12 cellular contexts compared by ENCODE assay signal in genomic region chr2:232522855-232523681, GRCh38. TPM values are rescaled to one million over a fixed set of nuclear protein-coding genes. Genes with fewer than 3 reads are reported as not detected.
DNase-seq lines count a peak whose midpoint lies in the region; ATAC-seq and TF ChIP-seq lines count a peak whose summit lies in the region.
"Had no signal": no experiment of that assay in that cellular context is flagged by ENCODE, and none has a peak within 500 bp of the region (broad histone marks: within the 10 kb centered on the region; RNA-seq: fewer than 3 reads in every experiment).

No MANE protein-coding gene starts in this region.

- DNase-seq in breast epithelium (ENCODE audit: low spot score in 2 of 2), result no peak
- DNase-seq in MCF 10A (ENCODE audit: unreplicated experiment), result no peak
- no peak for DNase-seq in PC-3
- DNase-seq in hepatocyte (ENCODE audit: low spot score), result no peak
- no peak for DNase-seq in smooth muscle cell (lab: John Stamatoyannopoulos, UW; ENCODE audit: unreplicated experiment)
- DNase-seq in HK-2 (ENCODE audit: unreplicated experiment), result no peak
- DNase-seq in NCI-H1105 treated with DMSO at 0.1 percent for 48 hours (lab: John Stamatoyannopoulos, UW), result no peak
- DNase-seq: GF-D8, NCI-H2227 treated with DMSO at 0.1 percent for 48 hours had no signal

- ATAC-seq in PC-3 (peak; percentile 7; the same call in 1 of the 2 replicates), HG03432 (IDR thresholded peaks at IDR 0.05; ENCODE audit: unreplicated experiment) (no peak)

- H3K9me3 Mint-ChIP-seq in MCF 10A (ENCODE audit: unreplicated experiment), result no peaks in the 10 kb centered on the region

- POLR2A ChIA-PET in MCF 10A (lab: Yijun Ruan, JAX), result no interaction called here
- POLR2A ChIA-PET in PC-3 (lab: Charles Lee; ENCODE audit: unreplicated experiment), result no interaction called here

- no peaks in the 10 kb centered on the region for H3K4me1 Mint-ChIP-seq in MCF 10A (ENCODE audit: insufficient read depth, unreplicated experiment)

- H3F3A ChIP-seq in PC-3 (ENCODE audit: low read length, unreplicated experiment) (no peaks in the 10 kb centered on the region), smooth muscle cell (ENCODE audit: low read depth) (no peaks in the 10 kb centered on the region)

- 53% methylated on average over 33 of the region's 42 CpGs for WGBS in hepatocyte (ENCODE audit: low lambda C conversion rate, missing lambda C conversion rate)
- 54% methylated on average over 40 of the region's 42 CpGs for WGBS in smooth muscle cell (ENCODE audit: low lambda C conversion rate)

- H4K20me1 ChIP-seq in PC-3 (ENCODE audit: low read length) (no peaks in the 10 kb centered on the region), hepatocyte (ENCODE audit: insufficient read depth, poor library complexity, severe bottlenecking) (no peaks in the 10 kb centered on the region), smooth muscle cell (ENCODE audit: low read depth) (no peaks in the 10 kb centered on the region)

- H3K36me3 ChIP-seq in breast epithelium (no peaks in the 10 kb centered on the region), PC-3 (ENCODE audit: low read depth, low read length) (no peaks in the 10 kb centered on the region), hepatocyte (replicated peaks; ENCODE audit: insufficient read depth, low read depth) (no peaks in the 10 kb centered on the region), smooth muscle cell (ENCODE audit: low read depth) (no peaks in the 10 kb centered on the region)

- peak overlapping the region in 2 of 3 donors; percentile 42 to 61 for H3K4me3 ChIP-seq in breast epithelium
- no peak overlapping the region; the same call in 1 of the 2 replicates for H3K4me3 ChIP-seq in PC-3 (ENCODE audit: low read length)
- no peak overlapping the region for H3K4me3 ChIP-seq in hepatocyte
- H3K4me3 ChIP-seq in smooth muscle cell, result peak overlapping the region; percentile 46

- H3K36me3 Mint-ChIP-seq in MCF 10A (ENCODE audit: insufficient read depth, unreplicated experiment), result no peaks in the 10 kb centered on the region

- intact Hi-C loops in breast epithelium (cut with DNase I; ENCODE audit: low total_unique reads), result no loop called here
- intact Hi-C loops in MCF 10A (cut with micrococcal nuclease), result loop anchor here (1.0 kb wide), 1 partner anchor 79 kb away; no protein-coding TSS in a partner anchor
- intact Hi-C loops in PC-3 (cut with micrococcal nuclease), result no loop called here

- H2AFZ ChIP-seq in PC-3 (ENCODE audit: low read length), result no peak overlapping the region
- no peak overlapping the region for H2AFZ ChIP-seq in hepatocyte
- no peak overlapping the region for H2AFZ ChIP-seq in smooth muscle cell (ENCODE audit: low read depth)

- H3K27ac Mint-ChIP-seq in MCF 10A (ENCODE audit: low read depth, unreplicated experiment), result no peak overlapping the region

- H3K9ac ChIP-seq in PC-3 (ENCODE audit: low read length), result no peak overlapping the region
- no peak overlapping the region for H3K9ac ChIP-seq in smooth muscle cell (ENCODE audit: low read depth)

- peaks cover 11% of the 10 kb centered on the region for H3K27me3 Mint-ChIP-seq in MCF 10A (ENCODE audit: insufficient read depth, unreplicated experiment)

- TF ChIP-seq CTCF in breast epithelium (IDR thresholded peaks at IDR 0.05) (no peak), MCF 10A (IDR thresholded peaks at IDR 0.05; ENCODE audit: unreplicated experiment) (no peak), PC-3 (conservative IDR thresholded peaks at IDR 0.05; ENCODE audit: low read depth, low read length) (no peak), hepatocyte (IDR thresholded peaks at IDR 0.05; ENCODE audit: poor library complexity) (no peak), smooth muscle cell (IDR thresholded peaks at IDR 0.05; ENCODE audit: borderline replicate concordance, insufficient read depth, poor library complexity, severe bottlenecking) (no peak)

- no TSS peak for BruUV-seq in MCF 10A (replicated peaks; lab: Mats Ljungman, UMichigan)
- no TSS peak for BruUV-seq in PC-3 (replicated peaks; lab: Mats Ljungman, UMichigan)

- CTCF ChIA-PET in MCF 10A (lab: Yijun Ruan, JAX), result interaction anchor here (0.5 to 2.5 kb wide), 10 partner anchors 12 to 672 kb away, joined by 3 to 17 read pairs (median 4); no protein-coding TSS in a partner anchor
- CTCF ChIA-PET in PC-3 (lab: Charles Lee), result no interaction called here

- H3K9me2 ChIP-seq in PC-3 (replicated peaks; ENCODE audit: low read length) (no peaks in the 10 kb centered on the region), hepatocyte (replicated peaks; ENCODE audit: insufficient read depth) (no peaks in the 10 kb centered on the region)

- H3K4me1 ChIP-seq in breast epithelium (peaks cover 0 to 3% of the 10 kb centered on the region in 2 donors), PC-3 (ENCODE audit: insufficient read depth, low read length) (no peaks in the 10 kb centered on the region), hepatocyte (ENCODE audit: insufficient read depth) (peaks cover 10% of the 10 kb centered on the region), smooth muscle cell (ENCODE audit: low read depth) (peaks cover 4% of the 10 kb centered on the region)

- no peak overlapping the region for H3K27ac ChIP-seq in breast epithelium
- no peak overlapping the region for H3K27ac ChIP-seq in PC-3 (ENCODE audit: low read length)
- H3K27ac ChIP-seq in hepatocyte, result no peak overlapping the region
- no peak overlapping the region for H3K27ac ChIP-seq in smooth muscle cell (ENCODE audit: low read depth)
- H3K27ac ChIP-seq: epithelial cell of prostate had no signal

- H3K4me2 ChIP-seq in PC-3 (ENCODE audit: low read length) (peak overlapping the region; percentile 70), hepatocyte (peak overlapping the region; percentile 90), smooth muscle cell (peak overlapping the region; percentile 82)

- H3K4me3 Mint-ChIP-seq in MCF 10A (ENCODE audit: unreplicated experiment), result no peak overlapping the region

- H3K79me2 ChIP-seq in PC-3 (ENCODE audit: low read length), result no peaks in the 10 kb centered on the region
- H3K79me2 ChIP-seq in hepatocyte, result no peaks in the 10 kb centered on the region
- H3K79me2 ChIP-seq in smooth muscle cell (ENCODE audit: low read depth), result no peaks in the 10 kb centered on the region

- no peak for TF ChIP-seq POLR2A in breast epithelium (IDR thresholded peaks at IDR 0.05)

- H3K27me3 ChIP-seq in breast epithelium (peaks cover 11 to 67% of the 10 kb centered on the region in 2 donors), PC-3 (ENCODE audit: low read length) (peaks cover 26% of the 10 kb centered on the region), hepatocyte (peaks cover 40% of the 10 kb centered on the region), smooth muscle cell (ENCODE audit: low read depth) (peaks cover 45% of the 10 kb centered on the region)

- no peaks in the 10 kb centered on the region for H3K9me3 ChIP-seq in breast epithelium
- no peaks in the 10 kb centered on the region for H3K9me3 ChIP-seq in PC-3 (ENCODE audit: low read length)
- no peaks in the 10 kb centered on the region for H3K9me3 ChIP-seq in hepatocyte (ENCODE audit: low read depth)
- no peaks in the 10 kb centered on the region for H3K9me3 ChIP-seq in smooth muscle cell (replicated peaks; ENCODE audit: low read depth)

RNA-seq across cellular contexts. Expression of gene PRSS56, which starts 2.9 kb away (rescaled TPM):
- not detected for total RNA-seq in breast epithelium
- total RNA-seq in MCF 10A (2022), result not detected in 2 replicates
- not detected in 2 replicates for total RNA-seq in PC-3 (2014; rRNA removed)
- not detected in 2 replicates for total RNA-seq in hepatocyte
- not detected in 2 replicates for polyA plus RNA-seq in hepatocyte
- total RNA-seq in smooth muscle cell, result not detected in 2 replicates
- 0.24 TPM in 1 of 2 replicates, not detected in the other for polyA plus RNA-seq in smooth muscle cell
- total RNA-seq: M059J had no signal

RNA-seq across cellular contexts. Expression of gene CHRND, which starts 2.9 kb away (rescaled TPM):
- not detected for total RNA-seq in breast epithelium
- total RNA-seq in MCF 10A (2022), result not detected in 2 replicates
- total RNA-seq in PC-3 (2014; rRNA removed), result not detected in 2 replicates
- total RNA-seq in hepatocyte, result not detected in 2 replicates
- not detected in 2 replicates for polyA plus RNA-seq in hepatocyte
- not detected in 2 replicates for total RNA-seq in smooth muscle cell
- polyA plus RNA-seq in smooth muscle cell, result not detected in 2 replicates
- total RNA-seq: M059J had no signal

RNA-seq across cellular contexts. Expression of gene CHRNG, which starts 16.4 kb away (rescaled TPM):
- total RNA-seq in breast epithelium, result not detected
- total RNA-seq in MCF 10A (2022), result not detected in 2 replicates
- not detected in 2 replicates for total RNA-seq in PC-3 (2014; rRNA removed)
- not detected in 2 replicates for total RNA-seq in hepatocyte
- polyA plus RNA-seq in hepatocyte, result not detected in 2 replicates
- total RNA-seq in smooth muscle cell, result 0.58 TPM in 1 of 2 replicates, not detected in the other
- 0.84 TPM in 1 of 2 replicates, not detected in the other for polyA plus RNA-seq in smooth muscle cell
- total RNA-seq: M059J had no signal

RNA-seq across cellular contexts. Expression of gene TIGD1, which starts 27.3 kb away (rescaled TPM):
- total RNA-seq in breast epithelium (1 to 10 TPM; 2.9 to 5.6 (median 5.0) TPM), MCF 10A (2022) (4.9 and 5.2 TPM in 2 replicates), PC-3 (2014; rRNA removed) (5.9 and 6.3 TPM in 2 replicates), hepatocyte (8.7 and 9.1 TPM in 2 replicates), smooth muscle cell (7.4 and 8.1 TPM in 2 replicates)
- polyA plus RNA-seq in hepatocyte (6.2 TPM in 2 replicates), smooth muscle cell (1.9 and 2.9 TPM in 2 replicates)

RNA-seq across cellular contexts. Expression of gene EIF4E2, which starts 27.4 kb away (rescaled TPM):
- 10 to 100 TPM; 31.6 to 57.4 (median 36.1) TPM for total RNA-seq in breast epithelium
- 51.7 and 52.8 TPM in 2 replicates for total RNA-seq in MCF 10A (2022)
- total RNA-seq in PC-3 (2014; rRNA removed), result 53.9 and 55.1 TPM in 2 replicates
- 76.9 and 97.3 TPM in 2 replicates for total RNA-seq in hepatocyte
- 122 and 124 TPM in 2 replicates for polyA plus RNA-seq in hepatocyte
- 83.1 and 110 TPM in 2 replicates for total RNA-seq in smooth muscle cell
- 189 and 194 TPM in 2 replicates for polyA plus RNA-seq in smooth muscle cell

Comparison
In these comparisons a context has a peak if more than half of its experiments do, and no peak if none do; other contexts are left out.
1. H3K4me3 ChIP-seq: peak in breast epithelium (2 of 3) and smooth muscle cell (single experiment); none in PC-3 (single experiment) and hepatocyte (single experiment).
2. Peak in every context shown above with its lines, with median percentiles within 50 percentile points of each other: H3K4me2 ChIP-seq.